Comparison of ENCODE assay signal across 1 cellular context in the genomic region with DNA sequence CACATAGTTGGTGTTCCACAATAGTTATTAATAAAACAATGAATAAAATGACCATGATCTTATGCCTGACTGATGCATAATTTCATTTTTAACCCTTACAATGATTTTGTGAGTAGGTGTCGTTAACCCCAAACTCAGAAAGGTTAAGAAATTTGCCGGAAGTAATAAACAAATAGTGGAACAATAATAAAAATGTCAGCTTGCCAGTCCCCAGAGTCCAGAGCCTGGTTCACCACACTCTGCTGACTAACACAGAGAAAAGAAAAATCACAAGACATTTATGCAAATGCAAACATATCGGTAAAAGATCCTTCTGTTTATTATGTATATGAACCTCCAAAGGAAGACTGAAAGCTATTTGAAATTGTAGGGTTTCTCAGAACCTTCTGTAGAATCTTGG.
TF ChIP-seq lines count a peak whose summit lies in the region.

No MANE protein-coding gene starts in this region.

TF ChIP-seq in WTC11, 78 proteins besides CTCF, POLR2A, EP300 and RAD21 (continued from another document):
- TF ChIP-seq, protein P1, sequence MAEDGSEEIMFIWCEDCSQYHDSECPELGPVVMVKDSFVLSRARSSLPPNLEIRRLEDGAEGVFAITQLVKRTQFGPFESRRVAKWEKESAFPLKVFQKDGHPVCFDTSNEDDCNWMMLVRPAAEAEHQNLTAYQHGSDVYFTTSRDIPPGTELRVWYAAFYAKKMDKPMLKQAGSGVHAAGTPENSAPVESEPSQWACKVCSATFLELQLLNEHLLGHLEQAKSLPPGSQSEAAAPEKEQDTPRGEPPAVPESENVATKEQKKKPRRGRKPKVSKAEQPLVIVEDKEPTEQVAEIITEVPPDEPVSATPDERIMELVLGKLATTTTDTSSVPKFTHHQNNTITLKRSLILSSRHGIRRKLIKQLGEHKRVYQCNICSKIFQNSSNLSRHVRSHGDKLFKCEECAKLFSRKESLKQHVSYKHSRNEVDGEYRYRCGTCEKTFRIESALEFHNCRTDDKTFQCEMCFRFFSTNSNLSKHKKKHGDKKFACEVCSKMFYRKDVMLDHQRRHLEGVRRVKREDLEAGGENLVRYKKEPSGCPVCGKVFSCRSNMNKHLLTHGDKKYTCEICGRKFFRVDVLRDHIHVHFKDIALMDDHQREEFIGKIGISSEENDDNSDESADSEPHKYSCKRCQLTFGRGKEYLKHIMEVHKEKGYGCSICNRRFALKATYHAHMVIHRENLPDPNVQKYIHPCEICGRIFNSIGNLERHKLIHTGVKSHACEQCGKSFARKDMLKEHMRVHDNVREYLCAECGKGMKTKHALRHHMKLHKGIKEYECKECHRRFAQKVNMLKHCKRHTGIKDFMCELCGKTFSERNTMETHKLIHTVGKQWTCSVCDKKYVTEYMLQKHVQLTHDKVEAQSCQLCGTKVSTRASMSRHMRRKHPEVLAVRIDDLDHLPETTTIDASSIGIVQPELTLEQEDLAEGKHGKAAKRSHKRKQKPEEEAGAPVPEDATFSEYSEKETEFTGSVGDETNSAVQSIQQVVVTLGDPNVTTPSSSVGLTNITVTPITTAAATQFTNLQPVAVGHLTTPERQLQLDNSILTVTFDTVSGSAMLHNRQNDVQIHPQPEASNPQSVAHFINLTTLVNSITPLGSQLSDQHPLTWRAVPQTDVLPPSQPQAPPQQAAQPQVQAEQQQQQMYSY (CRISPR knock-in tag; IDR thresholded peaks at IDR 0.05) = no peak
- no peak for TF ChIP-seq GRHL2 (CRISPR knock-in tag; IDR thresholded peaks at IDR 0.05; ENCODE audit: insufficient replicate concordance, severe bottlenecking)
- TF ChIP-seq, protein P2, sequence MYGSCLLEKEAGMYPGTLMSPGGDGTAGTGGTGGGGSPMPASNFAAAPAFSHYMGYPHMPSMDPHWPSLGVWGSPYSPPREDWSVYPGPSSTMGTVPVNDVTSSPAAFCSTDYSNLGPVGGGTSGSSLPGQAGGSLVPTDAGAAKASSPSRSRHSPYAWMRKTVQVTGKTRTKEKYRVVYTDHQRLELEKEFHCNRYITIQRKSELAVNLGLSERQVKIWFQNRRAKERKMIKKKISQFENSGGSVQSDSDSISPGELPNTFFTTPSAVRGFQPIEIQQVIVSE (CRISPR knock-in tag; IDR thresholded peaks at IDR 0.05; ENCODE audit: borderline replicate concordance) = no peak
- no peak for TF ChIP-seq TEAD4 (CRISPR knock-in tag; IDR thresholded peaks at IDR 0.05)
- TF ChIP-seq JAZF1 (CRISPR knock-in tag; IDR thresholded peaks at IDR 0.05) = no peak
- TF ChIP-seq, protein P3, sequence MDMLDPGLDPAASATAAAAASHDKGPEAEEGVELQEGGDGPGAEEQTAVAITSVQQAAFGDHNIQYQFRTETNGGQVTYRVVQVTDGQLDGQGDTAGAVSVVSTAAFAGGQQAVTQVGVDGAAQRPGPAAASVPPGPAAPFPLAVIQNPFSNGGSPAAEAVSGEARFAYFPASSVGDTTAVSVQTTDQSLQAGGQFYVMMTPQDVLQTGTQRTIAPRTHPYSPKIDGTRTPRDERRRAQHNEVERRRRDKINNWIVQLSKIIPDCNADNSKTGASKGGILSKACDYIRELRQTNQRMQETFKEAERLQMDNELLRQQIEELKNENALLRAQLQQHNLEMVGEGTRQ (CRISPR knock-in tag; IDR thresholded peaks at IDR 0.05) = no peak
- no peak for TF ChIP-seq ZNF219 (CRISPR knock-in tag; IDR thresholded peaks at IDR 0.05; ENCODE audit: borderline replicate concordance)
- TF ChIP-seq KAT7 (CRISPR knock-in tag; IDR thresholded peaks at IDR 0.05; ENCODE audit: borderline replicate concordance) = no peak
- TF ChIP-seq, protein P4, sequence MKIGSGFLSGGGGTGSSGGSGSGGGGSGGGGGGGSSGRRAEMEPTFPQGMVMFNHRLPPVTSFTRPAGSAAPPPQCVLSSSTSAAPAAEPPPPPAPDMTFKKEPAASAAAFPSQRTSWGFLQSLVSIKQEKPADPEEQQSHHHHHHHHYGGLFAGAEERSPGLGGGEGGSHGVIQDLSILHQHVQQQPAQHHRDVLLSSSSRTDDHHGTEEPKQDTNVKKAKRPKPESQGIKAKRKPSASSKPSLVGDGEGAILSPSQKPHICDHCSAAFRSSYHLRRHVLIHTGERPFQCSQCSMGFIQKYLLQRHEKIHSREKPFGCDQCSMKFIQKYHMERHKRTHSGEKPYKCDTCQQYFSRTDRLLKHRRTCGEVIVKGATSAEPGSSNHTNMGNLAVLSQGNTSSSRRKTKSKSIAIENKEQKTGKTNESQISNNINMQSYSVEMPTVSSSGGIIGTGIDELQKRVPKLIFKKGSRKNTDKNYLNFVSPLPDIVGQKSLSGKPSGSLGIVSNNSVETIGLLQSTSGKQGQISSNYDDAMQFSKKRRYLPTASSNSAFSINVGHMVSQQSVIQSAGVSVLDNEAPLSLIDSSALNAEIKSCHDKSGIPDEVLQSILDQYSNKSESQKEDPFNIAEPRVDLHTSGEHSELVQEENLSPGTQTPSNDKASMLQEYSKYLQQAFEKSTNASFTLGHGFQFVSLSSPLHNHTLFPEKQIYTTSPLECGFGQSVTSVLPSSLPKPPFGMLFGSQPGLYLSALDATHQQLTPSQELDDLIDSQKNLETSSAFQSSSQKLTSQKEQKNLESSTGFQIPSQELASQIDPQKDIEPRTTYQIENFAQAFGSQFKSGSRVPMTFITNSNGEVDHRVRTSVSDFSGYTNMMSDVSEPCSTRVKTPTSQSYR (CRISPR knock-in tag; IDR thresholded peaks at IDR 0.05) = no peak
TF ChIP-seq in WTC11: peak in this region for 0.
